Comparison of ENCODE assay signal across 8 cellular contexts in genomic region chr10:29496341-29497162, GRCh38.
DNase-seq lines count a peak whose midpoint lies in the region; ATAC-seq lines count a peak whose summit lies in the region.

No MANE protein-coding gene starts in this region.

- ATAC-seq in GM21526 (IDR thresholded peaks at IDR 0.05; ENCODE audit: low FRiP score, unreplicated experiment) = peak; percentile 84
- ATAC-seq in activated CD4-positive, CD25-positive, alpha-beta regulatory T cell treated with anti-CD3 and anti-CD28 coated beads, Interleukin-2, amount 50 U/mL, for 24 hours = peak; percentile 44 to 77

- in situ Hi-C loops in Caki2 (cut with HindIII; ENCODE audit: low pct_unique_long_range_greater_than_20kb, low sequenced_read_pairs) = no loop called here

- DNase-seq in Caki2 (ENCODE audit: low read depth) = peak; percentile 63
- peak; percentile 53 for DNase-seq in NCI-H1092 (lab: John Stamatoyannopoulos, UW)
- peak; percentile 58 for DNase-seq in cerebellar cortex (ENCODE audit: low spot score)
- DNase-seq in left kidney (ENCODE audit: low read depth, low spot score) = peak; percentile 88
- DNase-seq in stimulated activated CD4-positive, alpha-beta T cell treated with anti-CD3 and anti-CD28 coated beads, Interleukin-4, amount 100 ng/mL, for 1 hour = peak; percentile 68
- DNase-seq in AML-193 (lab: John Stamatoyannopoulos, UW) = no peak

Comparison
In these comparisons a context has a peak if more than half of its experiments do, and no peak if none do; other contexts are left out.
1. DNase-seq: peak in Caki2 (single experiment), NCI-H1092 (single experiment), cerebellar cortex (single experiment), left kidney (single experiment) and stimulated activated CD4-positive, alpha-beta T cell treated with anti-CD3 and anti-CD28 coated beads, Interleukin-4, amount 100 ng/mL, for 1 hour (single experiment); none in AML-193 (0 of 2).